Comparison of ENCODE assay signal across 19 cellular contexts in the genomic region with DNA sequence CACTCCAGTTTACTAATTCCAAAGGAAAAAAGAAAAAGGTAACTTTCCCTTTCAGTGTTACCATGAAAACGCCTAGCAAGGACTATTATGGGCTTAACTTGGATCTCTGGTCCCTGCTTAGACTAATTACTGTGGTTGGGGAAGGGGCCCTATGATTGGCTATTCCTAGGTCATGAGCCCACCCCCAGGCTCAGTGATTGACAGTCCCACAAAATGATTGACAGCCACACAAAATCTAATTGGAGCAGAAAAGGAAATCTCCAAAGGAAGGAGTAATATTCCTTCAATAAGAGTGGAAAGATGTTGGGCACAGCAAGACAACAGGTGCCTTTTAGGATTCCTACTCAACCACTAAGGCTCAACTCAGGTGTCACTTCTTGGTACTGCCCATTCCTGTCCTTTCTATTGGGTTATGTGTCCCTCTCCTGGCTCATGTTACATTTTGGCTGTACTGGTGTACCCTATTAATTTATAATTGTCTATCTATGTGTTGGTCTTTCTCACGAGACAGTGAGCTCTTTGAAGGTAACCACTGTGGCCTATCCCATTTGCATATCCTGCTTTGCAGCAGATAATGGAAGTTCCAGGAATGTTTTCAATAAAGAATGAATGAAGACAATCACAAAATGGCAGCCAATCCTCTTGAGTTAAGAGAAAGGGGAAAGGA.
"Had no signal": no experiment of that assay in that cellular context is flagged by ENCODE, and none has a peak within 500 bp of the region (broad histone marks: within the 10 kb centered on the region; RNA-seq: fewer than 3 reads in every experiment).

No MANE protein-coding gene starts in this region.

- ATAC-seq: activated CD4-positive, alpha-beta T cell treated with anti-CD3 and anti-CD28 coated beads for 36 hours; activated CD8-positive, alpha-beta T cell treated with anti-CD3 and anti-CD28 coated beads for 36 hours; activated T-cell treated with anti-CD3 and anti-CD28 coated beads, Interleukin-2, amount 50 U/mL, for 72 hours had no signal

- H3K4me3 Mint-ChIP-seq: activated CD4-positive, alpha-beta T cell treated with anti-CD3 and anti-CD28 coated beads for 36 hours; activated CD8-positive, alpha-beta T cell treated with anti-CD3 and anti-CD28 coated beads for 36 hours; activated naive CD8-positive, alpha-beta T cell treated with anti-CD3 and anti-CD28 coated beads, Interleukin-2, amount 10 ng/mL, durations not matched to agents 7 days and 5 days; activated T-cell treated with anti-CD3 and anti-CD28 coated beads, Interleukin-2, amount 50 U/mL, for 72 hours; central memory CD8-positive, alpha-beta T cell had no signal

- FAIRE-seq: RCC 7860 had no signal

- H3K4me3 ChIP-seq: adrenal gland had no signal

- H3K9me3 Mint-ChIP-seq: activated CD8-positive, alpha-beta T cell treated with anti-CD3 and anti-CD28 coated beads for 36 hours; activated naive CD8-positive, alpha-beta T cell treated with anti-CD3 and anti-CD28 coated beads, Interleukin-2, amount 10 ng/mL, durations not matched to agents 7 days and 5 days; activated T-cell treated with anti-CD3 and anti-CD28 coated beads, Interleukin-2, amount 50 U/mL, for 72 hours; central memory CD8-positive, alpha-beta T cell had no signal

- DNase-seq: activated CD4-positive, alpha-beta T cell treated with anti-CD3 and anti-CD28 coated beads for 36 hours; activated CD8-positive, alpha-beta memory T cell treated with anti-CD3 and anti-CD28 coated beads, Interleukin-2, amount 50 U/mL, for 4 hours; activated CD8-positive, alpha-beta T cell treated with anti-CD3 and anti-CD28 coated beads for 36 hours; activated naive CD4-positive, alpha-beta T cell treated with anti-CD3 and anti-CD28 coated beads, Interleukin-2, amount 50 U/mL, for 16 hours; activated naive CD8-positive, alpha-beta T cell treated with anti-CD3 and anti-CD28 coated beads, Interleukin-2, amount 10 ng/mL, durations not matched to agents 7 days and 5 days; activated T-cell treated with anti-CD3 and anti-CD28 coated beads, Interleukin-2, amount 50 U/mL, for 72 hours; adrenal gland; anterior cingulate cortex; NCI-H1092; NCI-H1417 treated with DMSO at 0.1 percent for 48 hours; NCI-H1694 treated with DMSO at 0.1 percent for 48 hours; NCI-H2029 treated with DMSO at 0.1 percent for 48 hours; NCI-H345; NCI-H510A; SHP77 treated with DMSO at 0.1 percent for 48 hours; T-helper 1 cell had no signal

- H3K27me3 Mint-ChIP-seq: central memory CD8-positive, alpha-beta T cell had no signal

- H3K27ac ChIP-seq: adrenal gland, VCaP had no signal

- H3K9me3 ChIP-seq: adrenal gland had no signal

- H3K27me3 ChIP-seq: adrenal gland had no signal

- H3K36me3 ChIP-seq: adrenal gland had no signal

- H3K27ac Mint-ChIP-seq: activated CD4-positive, alpha-beta T cell treated with anti-CD3 and anti-CD28 coated beads for 36 hours; activated CD8-positive, alpha-beta T cell treated with anti-CD3 and anti-CD28 coated beads for 36 hours; activated naive CD8-positive, alpha-beta T cell treated with anti-CD3 and anti-CD28 coated beads, Interleukin-2, amount 10 ng/mL, durations not matched to agents 7 days and 5 days; activated T-cell treated with anti-CD3 and anti-CD28 coated beads, Interleukin-2, amount 50 U/mL, for 72 hours had no signal

- H3K36me3 Mint-ChIP-seq: activated naive CD8-positive, alpha-beta T cell treated with anti-CD3 and anti-CD28 coated beads, Interleukin-2, amount 10 ng/mL, durations not matched to agents 7 days and 5 days had no signal
